ENCODE assay signal across 1 cellular context in genomic region chr7:18144171-18144570, GRCh38.
TF ChIP-seq lines count a peak whose summit lies in the region.

No MANE protein-coding gene starts in this region.

TF ChIP-seq in SK-N-SH, 30 proteins besides CTCF, POLR2A, EP300 and RAD21 (continued from another document):
- no peak for TF ChIP-seq REST (IDR thresholded peaks at IDR 0.05; ENCODE audit: low read depth, low read length)
- TF ChIP-seq RFX5 (IDR thresholded peaks at IDR 0.05; ENCODE audit: low read length), result no peak
- TF ChIP-seq JUND (IDR thresholded peaks at IDR 0.05), result no peak
- TF ChIP-seq USF1 (IDR thresholded peaks at IDR 0.05; ENCODE audit: borderline replicate concordance, low read depth), result no peak
- no peak for TF ChIP-seq PBX3 (IDR thresholded peaks at IDR 0.05)
- TF ChIP-seq CHD2 (IDR thresholded peaks at IDR 0.05; ENCODE audit: low read length, partially characterized antibody), result no peak
- no peak for TF ChIP-seq SMC3 (IDR thresholded peaks at IDR 0.05; ENCODE audit: low read depth, low read length)
- no peak for TF ChIP-seq RCOR1 (IDR thresholded peaks at IDR 0.05; ENCODE audit: low read length)
- no peak for TF ChIP-seq MAX (IDR thresholded peaks at IDR 0.05; ENCODE audit: low read depth)
- TF ChIP-seq TCF12 (IDR thresholded peaks at IDR 0.05), result no peak
- no peak for TF ChIP-seq FOXM1 (IDR thresholded peaks at IDR 0.05; ENCODE audit: low read depth)
- TF ChIP-seq YY1 (IDR thresholded peaks at IDR 0.05; ENCODE audit: low read depth), result no peak
